8 cellular contexts compared by ENCODE assay signal in the genomic region with DNA sequence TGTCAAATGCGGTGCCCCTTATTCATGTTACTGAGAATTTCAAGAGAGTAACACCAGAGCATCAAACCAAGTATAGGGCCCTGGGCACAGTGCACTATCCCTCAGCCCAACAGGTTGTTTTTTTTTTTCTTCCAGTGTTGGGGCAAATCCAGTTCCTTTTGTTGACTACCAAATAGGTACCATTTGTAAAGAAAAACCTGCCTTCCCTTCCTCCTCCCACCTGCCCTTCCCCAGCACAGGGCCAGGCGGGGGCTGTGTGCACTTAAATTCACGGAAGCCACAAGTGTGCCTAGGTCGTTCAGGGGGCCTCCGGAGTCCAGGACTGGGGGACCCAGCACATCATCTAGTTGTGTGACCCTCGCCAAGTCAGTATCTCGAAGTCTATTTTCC. TPM values are rescaled to one million over a fixed set of nuclear protein-coding genes. Genes with fewer than 3 reads are reported as not detected.
DNase-seq lines count a peak whose midpoint lies in the region; ATAC-seq and TF ChIP-seq lines count a peak whose summit lies in the region.

No MANE protein-coding gene starts in this region.

- intact Hi-C loops in Panc1 (cut with micrococcal nuclease; ENCODE audit: unreplicated experiment), result no loop called here
- intact Hi-C loops in psoas muscle (cut with DNase I), result no loop called here

- H3K4me3 ChIP-seq in Panc1 (ENCODE audit: low read depth in 2 of 2, low read length in 2 of 2) (peak overlapping the region; percentile 63 to 87), esophagus (ENCODE audit: low read depth in 1 of 2, low read length in 2 of 2) (peak overlapping the region; percentile 74 to 91), psoas muscle (peak overlapping the region; percentile 66)

- H3K4me1 ChIP-seq in Panc1 (ENCODE audit: control insufficient read depth, insufficient read depth, low read length), result peaks cover 23% of the 10 kb centered on the region
- peaks cover 0 to 4% of the 10 kb centered on the region in 2 donors for H3K4me1 ChIP-seq in esophagus (ENCODE audit: control insufficient read depth in 2 of 2, insufficient read depth in 2 of 2, low read length in 1 of 2)
- H3K4me1 ChIP-seq in psoas muscle, result peaks cover 27% of the 10 kb centered on the region

- 62 to 67% methylated on average over 7 of the region's 7 CpGs for WGBS in esophagus, 2 donors
- 65 to 67% (median 67%) methylated on average over 7 of the region's 7 CpGs for WGBS in psoas muscle, 3 donors

- BruUV-seq in Panc1 (replicated peaks; lab: Mats Ljungman, UMichigan), result no TSS peak

- H3K36me3 ChIP-seq in Panc1 (ENCODE audit: control insufficient read depth, insufficient read depth, low read length) (peaks cover 29% of the 10 kb centered on the region), esophagus (ENCODE audit: control insufficient read depth in 2 of 2, insufficient read depth in 2 of 2, low read length in 1 of 2) (peaks cover 5 to 7% of the 10 kb centered on the region in 2 donors), psoas muscle (ENCODE audit: insufficient read depth in 1 of 2, low read depth in 1 of 2) (peaks cover 2 to 59% of the 10 kb centered on the region in 2 donors)

- no peaks in the 10 kb centered on the region for H3K27me3 ChIP-seq in Panc1 (ENCODE audit: control insufficient read depth, insufficient read depth, low read length)
- H3K27me3 ChIP-seq in esophagus (ENCODE audit: control insufficient read depth in 1 of 2, insufficient read depth in 2 of 2, low read length in 2 of 2), result no peaks in the 10 kb centered on the region
- H3K27me3 ChIP-seq in psoas muscle (ENCODE audit: insufficient read depth in 3 of 3, low read length in 2 of 3), result no peaks in the 10 kb centered on the region

- H3K9me3 ChIP-seq in Panc1 (ENCODE audit: control insufficient read depth, insufficient read depth, low read depth, low read length) (no peaks in the 10 kb centered on the region), esophagus (ENCODE audit: control insufficient read depth in 2 of 2, insufficient read depth in 1 of 2, low read depth in 1 of 2, low read length in 1 of 2) (no peaks in the 10 kb centered on the region), psoas muscle (no peaks in the 10 kb centered on the region)

- DNase-seq in Panc1 (ENCODE audit: low read depth, low spot score) (no peak), psoas muscle (no peak), NCI-H2029 (lab: John Stamatoyannopoulos, UW) (no peak), NCI-H2081 (lab: John Stamatoyannopoulos, UW) (no peak), cerebellar cortex (ENCODE audit: low spot score) (no peak), NCI-H1930 (lab: John Stamatoyannopoulos, UW) (no peak)

- TF ChIP-seq CTCF in Panc1 (IDR thresholded peaks at IDR 0.05) (no peak), psoas muscle (IDR thresholded peaks at IDR 0.05) (no peak)

- ATAC-seq in GM21619 (IDR thresholded peaks at IDR 0.05; ENCODE audit: unreplicated experiment) (peak; percentile 1), Panc1 (peak; percentile 54), psoas muscle (no peak)

- in situ Hi-C loops in Panc1 (cut with HindIII; ENCODE audit: low pct_unique_long_range_greater_than_20kb, low sequenced_read_pairs), result no loop called here

- CTCF ChIA-PET in Panc1 (lab: Charles Lee), result no interaction called here

- H3K27ac ChIP-seq in Panc1 (ENCODE audit: low read length) (peak overlapping the region; percentile 93), esophagus (ENCODE audit: low read depth in 2 of 2, low read length in 1 of 2) (peak overlapping the region; percentile 75 to 83), psoas muscle (peak overlapping the region; percentile 93)

- POLR2A ChIA-PET in Panc1 (lab: Charles Lee), result no interaction called here

RNA-seq across cellular contexts. Expression of a gene that starts 0.6 kb away (rescaled TPM):
- total RNA-seq in Panc1 (2021; ENCODE audit: unreplicated experiment), result 67.0 TPM
- polyA plus RNA-seq in Panc1 (2012; ENCODE audit: insufficient read length), result 56.5 TPM
- 10 to 100 TPM; 20.8 to 22.7 TPM for polyA plus RNA-seq in esophagus
- total RNA-seq in psoas muscle, result 10 to 100 TPM; 37.1 to 48.9 (median 43.9) TPM
- 10 to 100 TPM; 49.0 to 67.2 (median 65.7) TPM for polyA plus RNA-seq in psoas muscle

RNA-seq across cellular contexts. Expression of a gene that starts 12.5 kb away (rescaled TPM):
- 235 TPM for total RNA-seq in Panc1 (2021; ENCODE audit: unreplicated experiment)
- polyA plus RNA-seq in Panc1 (2012; ENCODE audit: insufficient read length), result 145 TPM
- 10 to 100 TPM; 40.8 to 82.2 TPM for polyA plus RNA-seq in esophagus
- total RNA-seq in psoas muscle, result 100 to 1,000 TPM; 186 to 212 (median 201) TPM
- 100 to 1,000 TPM; 182 to 331 (median 204) TPM for polyA plus RNA-seq in psoas muscle

RNA-seq across cellular contexts. Expression of a gene that starts 41.3 kb away (rescaled TPM):
- total RNA-seq in Panc1 (2021; ENCODE audit: unreplicated experiment), result 29.0 TPM
- 23.6 TPM for polyA plus RNA-seq in Panc1 (2012; ENCODE audit: insufficient read length)
- polyA plus RNA-seq in esophagus, result 1 to 10 TPM; 3.1 to 5.2 TPM
- 10 to 100 TPM in 2 of 4 donors, 1 to 10 TPM in 2; 8.0 to 15.5 (median 10.1) TPM for total RNA-seq in psoas muscle
- polyA plus RNA-seq in psoas muscle, result 1 to 10 TPM; 7.0 to 7.7 (median 7.3) TPM

Comparison
In these comparisons a context has a peak if more than half of its experiments do, and no peak if none do; other contexts are left out.
1. ATAC-seq: peak in GM21619 (single experiment) and Panc1 (single experiment); none in psoas muscle (0 of 4).
2. Peak in every context shown above with its lines, with median percentiles within 50 percentile points of each other: H3K27ac ChIP-seq and H3K4me3 ChIP-seq.